Comparison of ENCODE assay signal across 13 cellular contexts in genomic region chr14:74592476-74593191, GRCh38. TPM values are rescaled to one million over a fixed set of nuclear protein-coding genes. Genes with fewer than 3 reads are reported as not detected.
DNase-seq lines count a peak whose midpoint lies in the region; ATAC-seq and TF ChIP-seq lines count a peak whose summit lies in the region.
"Had no signal": no experiment of that assay in that cellular context is flagged by ENCODE, and none has a peak within 500 bp of the region (broad histone marks: within the 10 kb centered on the region; RNA-seq: fewer than 3 reads in every experiment).

No MANE protein-coding gene starts in this region.

- no peak overlapping the region for H3K4me3 Mint-ChIP-seq in activated T-helper 1 cell treated with anti-CD3 and anti-CD28 coated beads, Interleukin-12 subunit alpha, Interleukin-12 subunit beta, Interleukin-2, Interleukin-4 antibody, amounts not matched to agents 30 ng/mL and 10 ng/mL and 1 ng/mL, durations not matched to agents 14 hours and 24 hours and 36 hours
- H3K4me3 Mint-ChIP-seq: effector memory CD8-positive, alpha-beta T cell had no signal

- H3K27me3 ChIP-seq in right atrium auricular region = no peaks in the 10 kb centered on the region
- H3K27me3 ChIP-seq in parathyroid adenoma (ENCODE audit: control insufficient read depth, insufficient read depth, low read length) = no peaks in the 10 kb centered on the region
- H3K27me3 ChIP-seq in body of pancreas = no peaks in the 10 kb centered on the region

- H2AFZ ChIP-seq in parathyroid adenoma = peak overlapping the region; percentile 13

- no peaks in the 10 kb centered on the region for H3K36me3 ChIP-seq in right atrium auricular region
- H3K36me3 ChIP-seq in parathyroid adenoma (ENCODE audit: control insufficient read depth, insufficient read depth, low read length) = no peaks in the 10 kb centered on the region
- no peaks in the 10 kb centered on the region for H3K36me3 ChIP-seq in body of pancreas (replicated peaks in 1 of 2; ENCODE audit: insufficient read depth in 1 of 2, low read depth in 2 of 2)

- DNase-seq in Right ventricle myocardium inferior (ENCODE audit: missing footprints) (no peak), cardiac septum (ENCODE audit: low spot score) (no peak), right atrium auricular region (ENCODE audit: low spot score) (no peak), NCI-H526 treated with DMSO at 0.1 percent for 48 hours (lab: John Stamatoyannopoulos, UW) (no peak), body of pancreas (no peak), SIG-M5 (lab: John Stamatoyannopoulos, UW) (no peak)
- no peak for DNase-seq in activated T-helper 1 cell treated with anti-CD3 and anti-CD28 coated beads, Interleukin-12 subunit alpha, Interleukin-12 subunit beta, Interleukin-2, Interleukin-4 antibody, amounts not matched to agents 30 ng/mL and 10 ng/mL and 1 ng/mL, durations not matched to agents 14 hours and 24 hours and 36 hours (ENCODE audit: low spot score)
- DNase-seq: effector memory CD8-positive, alpha-beta T cell; OCI-M1; T1000 had no signal

- intact Hi-C loops in Right ventricle myocardium inferior (cut with DNase I) = loop anchor here (5.0 kb wide), 2 partner anchors 40 to 100 kb away; partner anchors contain the start of genes ISCA2 and NPC2
- intact Hi-C loops in cardiac septum (cut with DNase I) = no loop called here
- intact Hi-C loops in activated T-helper 1 cell treated with anti-CD3 and anti-CD28 coated beads, Interleukin-12 subunit alpha, Interleukin-12 subunit beta, Interleukin-2, Interleukin-4 antibody, amounts not matched to agents 30 ng/mL and 10 ng/mL and 1 ng/mL, durations not matched to agents 14 hours and 24 hours and 36 hours (cut with micrococcal nuclease) = no loop called here
- intact Hi-C loops in body of pancreas (cut with DNase I) = no loop called here

- H3K36me3 Mint-ChIP-seq in activated T-helper 1 cell treated with anti-CD3 and anti-CD28 coated beads, Interleukin-12 subunit alpha, Interleukin-12 subunit beta, Interleukin-2, Interleukin-4 antibody, amounts not matched to agents 30 ng/mL and 10 ng/mL and 1 ng/mL, durations not matched to agents 14 hours and 24 hours and 36 hours (ENCODE audit: low read depth) = no peaks in the 10 kb centered on the region

- H3K9me3 Mint-ChIP-seq in activated T-helper 1 cell treated with anti-CD3 and anti-CD28 coated beads, Interleukin-12 subunit alpha, Interleukin-12 subunit beta, Interleukin-2, Interleukin-4 antibody, amounts not matched to agents 30 ng/mL and 10 ng/mL and 1 ng/mL, durations not matched to agents 14 hours and 24 hours and 36 hours = no peaks in the 10 kb centered on the region
- H3K9me3 Mint-ChIP-seq: effector memory CD8-positive, alpha-beta T cell had no signal

- WGBS in body of pancreas, 2 donors = 90 to 91% methylated on average over 13 of the region's 13 CpGs

- peaks cover 3% of the 10 kb centered on the region for H3K27me3 Mint-ChIP-seq in activated T-helper 1 cell treated with anti-CD3 and anti-CD28 coated beads, Interleukin-12 subunit alpha, Interleukin-12 subunit beta, Interleukin-2, Interleukin-4 antibody, amounts not matched to agents 30 ng/mL and 10 ng/mL and 1 ng/mL, durations not matched to agents 14 hours and 24 hours and 36 hours (ENCODE audit: insufficient read depth)

- no peaks in the 10 kb centered on the region for H3K9me3 ChIP-seq in right atrium auricular region
- H3K9me3 ChIP-seq in parathyroid adenoma (ENCODE audit: control insufficient read depth, low read length) = no peaks in the 10 kb centered on the region
- H3K9me3 ChIP-seq in body of pancreas = no peaks in the 10 kb centered on the region

- H3K27ac ChIP-seq in right atrium auricular region (peak overlapping the region; percentile 64 to 79), parathyroid adenoma (peak overlapping the region; percentile 72), body of pancreas (peak overlapping the region in 1 of 4 donors; percentile 59)
- H3K27ac ChIP-seq: KMS-11 had no signal

- no peak for TF ChIP-seq POLR2A in body of pancreas (IDR thresholded peaks at IDR 0.05)

- H3K9ac ChIP-seq in parathyroid adenoma = no peak overlapping the region
- H3K9ac ChIP-seq: KMS-11 had no signal

- H3K27ac Mint-ChIP-seq in activated T-helper 1 cell treated with anti-CD3 and anti-CD28 coated beads, Interleukin-12 subunit alpha, Interleukin-12 subunit beta, Interleukin-2, Interleukin-4 antibody, amounts not matched to agents 30 ng/mL and 10 ng/mL and 1 ng/mL, durations not matched to agents 14 hours and 24 hours and 36 hours = no peak overlapping the region
- H3K27ac Mint-ChIP-seq: effector memory CD8-positive, alpha-beta T cell had no signal

- H3K79me2 ChIP-seq in parathyroid adenoma = no peaks in the 10 kb centered on the region

- H3K4me1 Mint-ChIP-seq in activated T-helper 1 cell treated with anti-CD3 and anti-CD28 coated beads, Interleukin-12 subunit alpha, Interleukin-12 subunit beta, Interleukin-2, Interleukin-4 antibody, amounts not matched to agents 30 ng/mL and 10 ng/mL and 1 ng/mL, durations not matched to agents 14 hours and 24 hours and 36 hours (ENCODE audit: low read depth) = no peaks in the 10 kb centered on the region

- no peak overlapping the region for H3K4me3 ChIP-seq in right atrium auricular region
- H3K4me3 ChIP-seq in parathyroid adenoma (ENCODE audit: low read depth, low read length) = peak overlapping the region; percentile 19
- no peak overlapping the region for H3K4me3 ChIP-seq in body of pancreas

- peak overlapping the region; percentile 46 for H3K4me2 ChIP-seq in parathyroid adenoma (ENCODE audit: low read length)
- H3K4me2 ChIP-seq: KMS-11 had no signal

- TF ChIP-seq CTCF in right atrium auricular region (IDR thresholded peaks at IDR 0.05) (no peak), parathyroid adenoma (IDR thresholded peaks at IDR 0.05) (no peak), body of pancreas (IDR thresholded peaks at IDR 0.05) (no peak)

- ATAC-seq in Right ventricle myocardium inferior (peak; percentile 23), body of pancreas (no peak)
- ATAC-seq: effector memory CD8-positive, alpha-beta T cell; HCT116 had no signal

- H3K4me1 ChIP-seq in right atrium auricular region (peaks cover 0 to 69% of the 10 kb centered on the region in 2 donors), parathyroid adenoma (peaks cover 23% of the 10 kb centered on the region), body of pancreas (peaks cover 9% of the 10 kb centered on the region)

RNA-seq across cellular contexts. Expression of gene LTBP2, which starts 19.4 kb away (rescaled TPM):
- total RNA-seq in Right ventricle myocardium inferior = 7.6 TPM
- total RNA-seq in cardiac septum = 93.7 TPM
- total RNA-seq in right atrium auricular region = 100 to 1,000 TPM in 1 of 2 donors, 10 to 100 TPM in 1; 32.1 to 102 TPM
- 0.05 and 0.24 TPM in 2 replicates for total RNA-seq in activated T-helper 1 cell treated with anti-CD3 and anti-CD28 coated beads, Interleukin-12 subunit alpha, Interleukin-12 subunit beta, Interleukin-2, Interleukin-4 antibody, amounts not matched to agents 30 ng/mL and 10 ng/mL and 1 ng/mL, durations not matched to agents 14 hours and 24 hours and 36 hours
- total RNA-seq in body of pancreas = 10 to 100 TPM; 15.8 to 20.4 TPM
